8 cellular contexts compared by ENCODE assay signal in the genomic region with DNA sequence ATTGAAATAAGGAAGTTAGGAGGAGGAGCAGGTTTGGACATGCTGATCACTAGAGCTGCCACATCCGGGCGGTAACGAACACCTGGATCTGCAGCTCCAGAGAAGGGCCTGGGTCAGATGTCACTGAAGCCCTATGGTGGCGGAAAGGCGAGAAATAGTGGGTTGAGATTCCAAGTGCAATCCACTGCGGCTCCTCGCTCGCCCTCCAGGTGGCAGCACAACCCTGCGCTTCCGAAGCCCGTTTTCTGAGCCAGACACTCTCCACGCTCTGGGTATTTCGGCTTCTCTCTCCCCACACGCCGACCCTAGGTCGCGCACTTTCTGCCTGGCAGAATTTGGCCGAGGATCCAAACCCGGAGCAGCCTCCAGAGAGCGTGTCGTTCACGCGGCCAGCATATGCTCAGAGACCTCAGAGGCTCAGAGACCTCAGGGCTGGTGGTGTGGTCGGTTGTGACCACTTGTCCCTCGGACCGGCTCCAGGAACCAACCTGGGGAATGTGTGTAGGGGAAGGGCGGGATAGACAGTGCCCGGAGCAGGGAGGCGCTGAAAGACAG. TPM values are rescaled to one million over a fixed set of nuclear protein-coding genes. Genes with fewer than 3 reads are reported as not detected.
A peak's percentile ranks its signal among the peaks of the same experiment; 100 is the strongest.
DNase-seq lines count a peak whose midpoint lies in the region; ATAC-seq and TF ChIP-seq lines count a peak whose summit lies in the region.

No MANE protein-coding gene starts in this region.

- peaks cover 28 to 35% of the 10 kb centered on the region in 2 donors for H3K4me1 ChIP-seq in mucosa of rectum (ENCODE audit: control insufficient read depth in 2 of 2, insufficient read depth in 2 of 2, low read length in 2 of 2)

- H3K27me3 ChIP-seq in AG04450 (ENCODE audit: control insufficient read depth, insufficient read depth, low read length) (peaks cover 32% of the 10 kb centered on the region), mucosa of rectum (ENCODE audit: control insufficient read depth in 2 of 2, insufficient read depth in 2 of 2, low read length in 2 of 2) (no peaks in the 10 kb centered on the region)

- no peaks in the 10 kb centered on the region for H3K36me3 ChIP-seq in mucosa of rectum (ENCODE audit: control insufficient read depth in 2 of 2, insufficient read depth in 2 of 2, low read length in 2 of 2)

- H3K4me3 ChIP-seq in AG04450 (ENCODE audit: low read depth, low read length) (peak overlapping the region; percentile 51), epithelial cell of proximal tubule (ENCODE audit: low read depth, low read length) (peak overlapping the region; percentile 54), mucosa of rectum (ENCODE audit: low read length in 2 of 2) (peak overlapping the region; percentile 55 to 75)

- H3K9me3 ChIP-seq in AG04450 (ENCODE audit: control insufficient read depth, insufficient read depth, low read length) (no peaks in the 10 kb centered on the region; the same call in 1 of the 2 replicates), mucosa of rectum (ENCODE audit: control insufficient read depth in 2 of 2, low read length in 2 of 2) (no peaks in the 10 kb centered on the region)

- ATAC-seq in GM18909 (IDR thresholded peaks at IDR 0.05; ENCODE audit: poor library complexity, unreplicated experiment) = peak; percentile 56

- TF ChIP-seq CTCF in AG04450 (IDR thresholded peaks at IDR 0.05; ENCODE audit: low read depth, low read length) = peak; percentile 96
- peak; percentile 94 for TF ChIP-seq CTCF in epithelial cell of proximal tubule (conservative IDR thresholded peaks at IDR 0.05; ENCODE audit: low read depth, low read length)

- CTCF ChIA-PET in AG04450 (lab: Charles Lee) = interaction anchor here (0.6 to 5.0 kb wide), 8 partner anchors 14 to 280 kb away, joined by 3 to 65 read pairs (median 6); partner anchors contain the start of gene SENP3

- DNase-seq in AG04450 (ENCODE audit: low read depth, low spot score) (peak; percentile 51), HT1080 (ENCODE audit: low read depth) (peak; percentile 78), OCI-M2 (lab: John Stamatoyannopoulos, UW; ENCODE audit: unreplicated experiment) (peak; percentile 58), epithelial cell of proximal tubule (ENCODE audit: low read depth) (no peak)
- peak; percentile 89 for DNase-seq in activated T-cell treated with anti-CD3 and anti-CD28 coated beads, Interleukin-2, amount 50 U/mL, for 1 hour
- DNase-seq in stimulated activated CD8-positive, alpha-beta memory T cell treated with anti-CD3 and anti-CD28 coated beads, Interleukin-4, amount 100 ng/mL, for 24 hours (ENCODE audit: low read depth) = peak; percentile 71

- H3K9ac ChIP-seq in mucosa of rectum (ENCODE audit: low read depth in 1 of 2, low read length in 2 of 2) = peak overlapping the region; percentile 70

- POLR2A ChIA-PET in AG04450 (lab: Yijun Ruan, JAX) = interaction anchor here (0.5 to 1.4 kb wide), 2 partner anchors 33 to 65 kb away, joined by 5 to 6 read pairs; no protein-coding TSS in a partner anchor

- H3K27ac ChIP-seq in AG04450 (ENCODE audit: low read depth, low read length) = no peak overlapping the region
- H3K27ac ChIP-seq in mucosa of rectum (ENCODE audit: low read depth in 2 of 2, low read length in 2 of 2) = peak overlapping the region; percentile 86 to 91

RNA-seq across cellular contexts. Expression of gene SLC2A4, which starts 0.9 kb away (rescaled TPM):
- 0.15 and 0.21 TPM in 2 replicates for polyA plus RNA-seq in AG04450 (2011; rRNA removed)
- 0.22 and 0.51 TPM in 2 replicates for polyA minus RNA-seq in AG04450 (2011; rRNA and poly(A)+ RNA removed)
- total RNA-seq in HT1080 (2014; rRNA removed; shearing (Covaris generic)) = 0.03 TPM in 1 of 2 replicates, not detected in the other
- polyA plus RNA-seq in HT1080 (2015; cell fraction: cytosol; rRNA removed) = not detected in 2 replicates
- 0.07 TPM in 1 of 2 replicates, not detected in the other for polyA plus RNA-seq in HT1080 (2015; cell fraction: nucleus; rRNA removed)
- 0.23 and 0.36 TPM in 2 replicates for total RNA-seq in epithelial cell of proximal tubule

RNA-seq across cellular contexts. Expression of gene YBX2, which starts 13.8 kb away (rescaled TPM):
- 0.02 TPM in 1 of 2 replicates, not detected in the other for polyA plus RNA-seq in AG04450 (2011; rRNA removed)
- not detected in 2 replicates for polyA minus RNA-seq in AG04450 (2011; rRNA and poly(A)+ RNA removed)
- total RNA-seq in HT1080 (2014; rRNA removed; shearing (Covaris generic)) = not detected in 2 replicates
- polyA plus RNA-seq in HT1080 (2015; cell fraction: cytosol; rRNA removed) = not detected in 2 replicates
- not detected in 2 replicates for polyA plus RNA-seq in HT1080 (2015; cell fraction: nucleus; rRNA removed)
- total RNA-seq in epithelial cell of proximal tubule = 0.14 and 0.35 TPM in 2 replicates

RNA-seq across cellular contexts. Expression of gene CLDN7, which starts 18.3 kb away (rescaled TPM):
- 0.84 and 1.0 TPM in 2 replicates for polyA plus RNA-seq in AG04450 (2011; rRNA removed)
- polyA minus RNA-seq in AG04450 (2011; rRNA and poly(A)+ RNA removed) = 0.26 and 1.2 TPM in 2 replicates
- not detected in 2 replicates for total RNA-seq in HT1080 (2014; rRNA removed; shearing (Covaris generic))
- polyA plus RNA-seq in HT1080 (2015; cell fraction: cytosol; rRNA removed) = not detected in 2 replicates
- 0.24 and 0.58 TPM in 2 replicates for polyA plus RNA-seq in HT1080 (2015; cell fraction: nucleus; rRNA removed)
- 105 and 200 TPM in 2 replicates for total RNA-seq in epithelial cell of proximal tubule

RNA-seq across cellular contexts. Expression of gene EIF5A, which starts 26.8 kb away (rescaled TPM):
- polyA plus RNA-seq in AG04450 (2011; rRNA removed) = 466 and 469 TPM in 2 replicates
- 754 and 776 TPM in 2 replicates for polyA minus RNA-seq in AG04450 (2011; rRNA and poly(A)+ RNA removed)
- 1,448 and 1,578 TPM in 2 replicates for total RNA-seq in HT1080 (2014; rRNA removed; shearing (Covaris generic))
- polyA plus RNA-seq in HT1080 (2015; cell fraction: cytosol; rRNA removed) = 1,385 and 1,785 TPM in 2 replicates
- 681 and 724 TPM in 2 replicates for polyA plus RNA-seq in HT1080 (2015; cell fraction: nucleus; rRNA removed)
- total RNA-seq in epithelial cell of proximal tubule = 353 and 817 TPM in 2 replicates

RNA-seq across cellular contexts. Expression of gene ELP5, which starts 28.6 kb away (rescaled TPM):
- 25.9 and 28.0 TPM in 2 replicates for polyA plus RNA-seq in AG04450 (2011; rRNA removed)
- 23.7 and 27.8 TPM in 2 replicates for polyA minus RNA-seq in AG04450 (2011; rRNA and poly(A)+ RNA removed)
- 68.1 and 78.2 TPM in 2 replicates for total RNA-seq in HT1080 (2014; rRNA removed; shearing (Covaris generic))
- polyA plus RNA-seq in HT1080 (2015; cell fraction: cytosol; rRNA removed) = 69.3 and 73.1 TPM in 2 replicates
- 54.5 and 57.0 TPM in 2 replicates for polyA plus RNA-seq in HT1080 (2015; cell fraction: nucleus; rRNA removed)
- 37.0 and 54.8 TPM in 2 replicates for total RNA-seq in epithelial cell of proximal tubule

Comparison
In these comparisons a context has a peak if more than half of its experiments do, and no peak if none do; other contexts are left out.
1. RNA of gene CLDN7, which starts 18.3 kb away (total RNA-seq): 105 to 200 TPM in epithelial cell of proximal tubule; not detected in HT1080; every median in the first group is over 100 times any median in the second.
2. Peak in every context shown above with its lines, with median percentiles within 50 percentile points of each other: H3K4me3 ChIP-seq.